In the genomic region with DNA sequence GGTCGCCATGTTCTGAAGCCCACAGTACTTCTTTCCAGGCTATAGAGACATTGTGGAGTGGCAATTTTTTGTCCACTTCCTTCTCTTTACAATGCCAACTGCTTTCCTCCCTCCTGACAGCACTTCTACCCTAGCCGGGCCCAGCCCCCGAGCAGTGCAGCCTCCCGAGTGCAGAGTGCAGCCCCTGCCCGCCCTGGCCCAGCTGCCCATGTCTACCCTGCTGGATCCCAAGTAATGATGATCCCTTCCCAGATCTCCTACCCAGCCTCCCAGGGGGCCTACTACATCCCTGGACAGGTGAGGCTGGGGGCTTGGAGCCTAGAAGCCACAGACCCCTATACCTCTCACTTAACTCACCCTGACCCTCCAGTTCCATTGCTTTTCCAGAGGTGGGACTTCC, we compare ENCODE assay signal across 11 cellular contexts. TPM values are rescaled to one million over a fixed set of nuclear protein-coding genes. Genes with fewer than 3 reads are reported as not detected.
A peak's percentile ranks its signal among the peaks of the same experiment; 100 is the strongest.
DNase-seq lines count a peak whose midpoint lies in the region; ATAC-seq and TF ChIP-seq lines count a peak whose summit lies in the region.
"Had no signal": no experiment of that assay in that cellular context is flagged by ENCODE, and none has a peak within 500 bp of the region (broad histone marks: within the 10 kb centered on the region; RNA-seq: fewer than 3 reads in every experiment).

No MANE protein-coding gene starts in this region.

- intact Hi-C loops in breast epithelium (cut with DNase I; ENCODE audit: low total_unique reads), result loop anchor here (10.0 kb wide), 1 partner anchor 1522 kb away; a partner anchor contains a TSS
- intact Hi-C loops in naive thymus-derived CD4-positive, alpha-beta T cell (cut with micrococcal nuclease), result no loop called here

- H3K9me3 Mint-ChIP-seq in naive thymus-derived CD4-positive, alpha-beta T cell, result no peaks in the 10 kb centered on the region

- peaks cover 76% of the 10 kb centered on the region for H3K79me2 ChIP-seq in Loucy (ENCODE audit: insufficient read depth, low read length)

- DNase-seq in BJ (ENCODE audit: low read depth), result no peak
- no peak for DNase-seq in breast epithelium (ENCODE audit: low spot score in 2 of 2)
- no peak for DNase-seq in naive thymus-derived CD4-positive, alpha-beta T cell
- no peak for DNase-seq in AG08395 (ENCODE audit: low spot score)
- no peak for DNase-seq in NCI-H1417 treated with DMSO at 0.1 percent for 48 hours (lab: John Stamatoyannopoulos, UW)
- DNase-seq in A172 (ENCODE audit: low spot score), result no peak
- DNase-seq: GDM1; Kasumi-1; stimulated activated CD8-positive, alpha-beta memory T cell treated with anti-CD3 and anti-CD28 coated beads, Interleukin-4, amount 100 ng/mL, for 48 hours had no signal

- peak overlapping the region in 9 of 10 donors; percentile 5 to 91 (median 80) for H3K4me3 Mint-ChIP-seq in naive thymus-derived CD4-positive, alpha-beta T cell

- TF ChIP-seq POLR2A in breast epithelium (IDR thresholded peaks at IDR 0.05), result no peak

- peak overlapping the region; percentile 99 for H3K4me2 ChIP-seq in Loucy (ENCODE audit: low read depth, low read length, poor library complexity, severe bottlenecking)

- H3K27me3 Mint-ChIP-seq in naive thymus-derived CD4-positive, alpha-beta T cell, result no peaks in the 10 kb centered on the region

- POLR2A ChIA-PET in BJ (lab: Charles Lee), result no interaction called here
- POLR2A ChIA-PET in naive thymus-derived CD4-positive, alpha-beta T cell (lab: Charles Lee), result no interaction called here

- TF ChIP-seq CTCF in BJ (IDR thresholded peaks at IDR 0.05; ENCODE audit: insufficient read depth, low read depth, low read length), result no peak
- no peak for TF ChIP-seq CTCF in Loucy (conservative IDR thresholded peaks at IDR 0.05; ENCODE audit: low read length)
- TF ChIP-seq CTCF in breast epithelium (IDR thresholded peaks at IDR 0.05), result no peak

- H3K4me1 Mint-ChIP-seq in naive thymus-derived CD4-positive, alpha-beta T cell, result peaks cover 21 to 39% (median 32%) of the 10 kb centered on the region in 7 donors

- H3K9ac ChIP-seq in Loucy (ENCODE audit: low read depth, low read length, poor library complexity, severe bottlenecking), result peak overlapping the region; percentile 98

- peaks cover 74% of the 10 kb centered on the region for H4K20me1 ChIP-seq in Loucy (ENCODE audit: insufficient read depth, low read length, poor library complexity, severe bottlenecking)

- H3K36me3 ChIP-seq in BJ (ENCODE audit: control insufficient read depth, insufficient read depth, low read length) (peaks cover 26% of the 10 kb centered on the region), Loucy (ENCODE audit: insufficient read depth, low read length) (peaks cover 44% of the 10 kb centered on the region), breast epithelium (no peaks in the 10 kb centered on the region)
- peaks cover 11 to 49% (median 25%) of the 10 kb centered on the region in 3 experiments for H3K36me3 ChIP-seq in naive thymus-derived CD4-positive, alpha-beta T cell (ENCODE audit: control insufficient read depth in 2 of 3, insufficient read depth in 3 of 3, low read length in 3 of 3)

- H3F3A ChIP-seq in Loucy (ENCODE audit: low read depth), result no peaks in the 10 kb centered on the region

- H3K9me3 ChIP-seq in Loucy (ENCODE audit: insufficient read depth, low read depth, low read length), result no peaks in the 10 kb centered on the region
- no peaks in the 10 kb centered on the region for H3K9me3 ChIP-seq in breast epithelium
- no peaks in the 10 kb centered on the region for H3K9me3 ChIP-seq in naive thymus-derived CD4-positive, alpha-beta T cell (ENCODE audit: control insufficient read depth in 2 of 3, low read length in 3 of 3)

- H3K4me3 ChIP-seq in BJ (ENCODE audit: low read depth, low read length), result peak overlapping the region; percentile 94; the same call in 1 of the 2 replicates
- H3K4me3 ChIP-seq in Loucy (ENCODE audit: low read length, poor library complexity, severe bottlenecking), result peak overlapping the region; percentile 100
- H3K4me3 ChIP-seq in breast epithelium, result peak overlapping the region in 1 of 3 donors; percentile 86
- H3K4me3 ChIP-seq in naive thymus-derived CD4-positive, alpha-beta T cell (ENCODE audit: low read length), result no peak overlapping the region

- CTCF ChIA-PET in BJ (lab: Yijun Ruan, JAX), result interaction anchor here (0.7 kb wide), 1 partner anchor 9 kb away, joined by 3 read pairs; no protein-coding TSS in a partner anchor
- CTCF ChIA-PET in naive thymus-derived CD4-positive, alpha-beta T cell (lab: Charles Lee), result no interaction called here

- H3K27me3 ChIP-seq in BJ (ENCODE audit: control insufficient read depth, insufficient read depth, low read length) (no peaks in the 10 kb centered on the region), Loucy (ENCODE audit: insufficient read depth, low read length, poor library complexity, severe bottlenecking) (no peaks in the 10 kb centered on the region), breast epithelium (no peaks in the 10 kb centered on the region)
- H3K27me3 ChIP-seq in naive thymus-derived CD4-positive, alpha-beta T cell (ENCODE audit: control insufficient read depth in 2 of 2, insufficient read depth in 2 of 2, low read length in 2 of 2), result no peaks in the 10 kb centered on the region

- no peak overlapping the region for H2AFZ ChIP-seq in Loucy (ENCODE audit: low read length)

- peak overlapping the region; percentile 92 to 99 for H3K27ac ChIP-seq in breast epithelium
- no peak overlapping the region for H3K27ac ChIP-seq in naive thymus-derived CD4-positive, alpha-beta T cell (ENCODE audit: low read depth, low read length)

- peak overlapping the region in 6 of 9 donors; percentile 72 to 95 (median 86) for H3K27ac Mint-ChIP-seq in naive thymus-derived CD4-positive, alpha-beta T cell

- H3K36me3 Mint-ChIP-seq in naive thymus-derived CD4-positive, alpha-beta T cell, result peaks cover 10 to 22% (median 13%) of the 10 kb centered on the region in 5 donors

- H3K4me1 ChIP-seq in Loucy (ENCODE audit: insufficient read depth, low read length, poor library complexity, severe bottlenecking) (peaks cover 29% of the 10 kb centered on the region), breast epithelium (peaks cover 11 to 37% of the 10 kb centered on the region in 2 donors)
- H3K4me1 ChIP-seq in naive thymus-derived CD4-positive, alpha-beta T cell (ENCODE audit: control insufficient read depth in 2 of 2, insufficient read depth in 2 of 2, low read length in 2 of 2), result peaks cover 0 to 17% of the 10 kb centered on the region in 2 donors

- ATAC-seq in naive thymus-derived CD4-positive, alpha-beta T cell, result no peak
- ATAC-seq in GM21717 (IDR thresholded peaks at IDR 0.05; ENCODE audit: unreplicated experiment), result no peak

- no peaks in the 10 kb centered on the region for H3K9me2 ChIP-seq in Loucy (replicated peaks; ENCODE audit: low read depth, low read length)

RNA-seq across cellular contexts. Expression of a gene that starts 2.8 kb away (rescaled TPM):
- polyA plus RNA-seq in BJ (2011; rRNA removed), result 222 and 370 TPM in 2 replicates
- 187 and 236 TPM in 2 replicates for polyA minus RNA-seq in BJ (2011; rRNA and poly(A)+ RNA removed)
- 100 to 1,000 TPM; 168 to 202 (median 196) TPM for total RNA-seq in breast epithelium
- total RNA-seq in naive thymus-derived CD4-positive, alpha-beta T cell, result 100 to 1,000 TPM; 200 to 341 (median 256) TPM
- 10 to 100 TPM; 19.1 to 59.1 TPM for polyA plus RNA-seq in naive thymus-derived CD4-positive, alpha-beta T cell
- 422 and 446 TPM in 2 replicates for total RNA-seq in A172 (2014; rRNA removed; shearing (Covaris generic))

RNA-seq across cellular contexts. Expression of a gene that starts 18.2 kb away (rescaled TPM):
- polyA plus RNA-seq in BJ (2011; rRNA removed), result 262 and 330 TPM in 2 replicates
- polyA minus RNA-seq in BJ (2011; rRNA and poly(A)+ RNA removed), result 366 and 510 TPM in 2 replicates
- total RNA-seq in breast epithelium, result 100 to 1,000 TPM; 201 to 275 (median 214) TPM
- total RNA-seq in naive thymus-derived CD4-positive, alpha-beta T cell, result 100 to 1,000 TPM; 139 to 204 (median 149) TPM
- 100 to 1,000 TPM; 181 to 200 TPM for polyA plus RNA-seq in naive thymus-derived CD4-positive, alpha-beta T cell
- 633 and 926 TPM in 2 replicates for total RNA-seq in A172 (2014; rRNA removed; shearing (Covaris generic))

RNA-seq across cellular contexts. Expression of a gene that starts 20.2 kb away (rescaled TPM):
- 5.4 and 9.3 TPM in 2 replicates for polyA plus RNA-seq in BJ (2011; rRNA removed)
- 7.7 and 8.1 TPM in 2 replicates for polyA minus RNA-seq in BJ (2011; rRNA and poly(A)+ RNA removed)
- total RNA-seq in breast epithelium, result 10 to 100 TPM; 18.7 to 32.4 (median 26.5) TPM
- total RNA-seq in naive thymus-derived CD4-positive, alpha-beta T cell, result 10 to 100 TPM in 3 of 5 experiments, 1 to 10 TPM in 2; 5.7 to 13.4 (median 10.3) TPM
- 1 to 10 TPM; 2.2 to 2.5 TPM for polyA plus RNA-seq in naive thymus-derived CD4-positive, alpha-beta T cell
- 0.62 and 0.65 TPM in 2 replicates for total RNA-seq in A172 (2014; rRNA removed; shearing (Covaris generic))

RNA-seq across cellular contexts. Expression of a gene that starts 41.4 kb away (rescaled TPM):
- not detected in 2 replicates for polyA plus RNA-seq in BJ (2011; rRNA removed)
- not detected in 2 replicates for polyA minus RNA-seq in BJ (2011; rRNA and poly(A)+ RNA removed)
- not detected for total RNA-seq in breast epithelium
- not detected for total RNA-seq in naive thymus-derived CD4-positive, alpha-beta T cell
- not detected for polyA plus RNA-seq in naive thymus-derived CD4-positive, alpha-beta T cell
- not detected in 2 replicates for total RNA-seq in A172 (2014; rRNA removed; shearing (Covaris generic))

RNA-seq across cellular contexts. Expression of a gene that starts 44.2 kb away (rescaled TPM):
- polyA plus RNA-seq in BJ (2011; rRNA removed), result 1.6 and 2.6 TPM in 2 replicates
- 2.9 and 5.5 TPM in 2 replicates for polyA minus RNA-seq in BJ (2011; rRNA and poly(A)+ RNA removed)
- total RNA-seq in breast epithelium, result 1 to 10 TPM; 2.1 to 4.2 (median 2.6) TPM
- 1 to 10 TPM; 3.5 to 6.0 (median 5.0) TPM for total RNA-seq in naive thymus-derived CD4-positive, alpha-beta T cell
- polyA plus RNA-seq in naive thymus-derived CD4-positive, alpha-beta T cell, result 1 to 10 TPM in 1 of 2 donors, under 1 TPM in 1; 0.91 to 1.1 TPM
- 3.0 and 8.8 TPM in 2 replicates for total RNA-seq in A172 (2014; rRNA removed; shearing (Covaris generic))
